ENCODE assay signal across 11 cellular contexts in genomic region chr9:108776920-108777650, GRCh38.
DNase-seq lines count a peak whose midpoint lies in the region; ATAC-seq and TF ChIP-seq lines count a peak whose summit lies in the region.
"Had no signal": no experiment of that assay in that cellular context is flagged by ENCODE, and none has a peak within 500 bp of the region (broad histone marks: within the 10 kb centered on the region; RNA-seq: fewer than 3 reads in every experiment).

No MANE protein-coding gene starts in this region.

- no peaks in the 10 kb centered on the region for H3K36me3 Mint-ChIP-seq in GM23338 (ENCODE audit: low read depth)

- H3K79me2 ChIP-seq in GM23338 (replicated peaks; ENCODE audit: insufficient read depth): no peaks in the 10 kb centered on the region

- no peaks in the 10 kb centered on the region for H4K20me1 ChIP-seq in GM23338 (replicated peaks; ENCODE audit: insufficient read depth)

- H3K27ac ChIP-seq in GM23338 (ENCODE audit: low read depth) (no peak overlapping the region), Panc1 (ENCODE audit: low read length) (no peak overlapping the region)

- DNase-seq in ACHN: peak; percentile 81
- DNase-seq in GM23338 (ENCODE audit: low spot score): peak; percentile 59
- DNase-seq in Panc1 (ENCODE audit: low read depth, low spot score): no peak
- DNase-seq in fibroblast of villous mesenchyme (ENCODE audit: low read depth): peak; percentile 64
- no peak for DNase-seq in NOMO-1 treated with DMSO at 0.1 percent for 48 hours (lab: John Stamatoyannopoulos, UW; ENCODE audit: unreplicated experiment)
- DNase-seq in CD1c-positive myeloid dendritic cell (ENCODE audit: extremely low spot score): no peak
- DNase-seq in AML-193 (lab: John Stamatoyannopoulos, UW): no peak
- DNase-seq: activated CD4-positive, alpha-beta T cell treated with anti-CD3 and anti-CD28 coated beads, Interleukin-2, amount 50 U/mL, for 48 hours; left colon; sigmoid colon had no signal

- H2AFZ ChIP-seq in GM23338: no peak overlapping the region

- CTCF ChIA-PET in Panc1 (lab: Charles Lee): no interaction called here

- no peaks in the 10 kb centered on the region for H3K9me3 ChIP-seq in Panc1 (ENCODE audit: control insufficient read depth, insufficient read depth, low read depth, low read length)
- H3K9me3 ChIP-seq: sigmoid colon had no signal

- no TSS peak for BruUV-seq in Panc1 (replicated peaks; lab: Mats Ljungman, UMichigan)

- POLR2A ChIA-PET in Panc1 (lab: Charles Lee): interaction anchor here (0.6 kb wide), 1 partner anchor 290 kb away, joined by 3 read pairs; no protein-coding TSS in a partner anchor

- TF ChIP-seq CTCF in GM23338 (conservative IDR thresholded peaks at IDR 0.05; ENCODE audit: low read depth in 2 of 2) (peak; percentile 66 to 67), Panc1 (IDR thresholded peaks at IDR 0.05) (0 out of 2 replicates have a peak, but pooled peaks have one; percentile 13), fibroblast of villous mesenchyme (IDR thresholded peaks at IDR 0.05; ENCODE audit: insufficient read depth, low read depth, low read length) (peak; percentile 44)

- peaks cover 22% of the 10 kb centered on the region for H3K4me1 Mint-ChIP-seq in GM23338

- ATAC-seq in GM23338 (peak; percentile 52), Panc1 (no peak), GM21717 (IDR thresholded peaks at IDR 0.05; ENCODE audit: unreplicated experiment) (no peak)
- ATAC-seq: left colon had no signal

- no peak overlapping the region for H3K4me2 ChIP-seq in GM23338

- H3K27me3 Mint-ChIP-seq in GM23338 (ENCODE audit: insufficient read depth, low read depth, poor library complexity): peaks cover 5% of the 10 kb centered on the region

- intact Hi-C loops in Panc1 (cut with micrococcal nuclease; ENCODE audit: unreplicated experiment): no loop called here

- in situ Hi-C loops in ACHN (cut with HindIII; ENCODE audit: low pct_ligation_motif_present, low pct_unique_long_range_greater_than_20kb, low sequenced_read_pairs) (no loop called here), Panc1 (cut with HindIII; ENCODE audit: low pct_unique_long_range_greater_than_20kb, low sequenced_read_pairs) (no loop called here)

- H3K4me3 ChIP-seq in GM23338 (no peak overlapping the region), Panc1 (ENCODE audit: low read depth in 2 of 2, low read length in 2 of 2) (no peak overlapping the region), fibroblast of villous mesenchyme (ENCODE audit: low read depth, low read length) (no peak overlapping the region)
- H3K4me3 ChIP-seq: sigmoid colon had no signal

- H3K27me3 ChIP-seq in GM23338 (ENCODE audit: insufficient read depth) (no peaks in the 10 kb centered on the region; the same call in 1 of the 2 replicates), Panc1 (ENCODE audit: control insufficient read depth, insufficient read depth, low read length) (no peaks in the 10 kb centered on the region; the same call in 1 of the 2 replicates)

- H3K27ac Mint-ChIP-seq in GM23338: no peak overlapping the region

- no peaks in the 10 kb centered on the region; the same call in 2 of the 3 replicates for H3K9me3 Mint-ChIP-seq in GM23338

- H3K36me3 ChIP-seq in GM23338 (ENCODE audit: insufficient read depth) (no peaks in the 10 kb centered on the region), Panc1 (ENCODE audit: control insufficient read depth, insufficient read depth, low read length) (no peaks in the 10 kb centered on the region)
- H3K36me3 ChIP-seq: sigmoid colon had no signal

- no peaks in the 10 kb centered on the region for H3F3A ChIP-seq in GM23338 (replicated peaks; ENCODE audit: low read depth)

- H3K9me2 ChIP-seq in GM23338 (ENCODE audit: insufficient read depth): no peaks in the 10 kb centered on the region

- H3K4me3 Mint-ChIP-seq in GM23338: no peak overlapping the region

- H3K4me1 ChIP-seq in GM23338 (ENCODE audit: insufficient read depth) (peaks cover 19% of the 10 kb centered on the region), Panc1 (ENCODE audit: control insufficient read depth, insufficient read depth, low read length) (no peaks in the 10 kb centered on the region)

TF ChIP-seq in GM23338, 12 proteins besides CTCF, POLR2A, EP300 and RAD21:
- TF ChIP-seq ZNF331 (CRISPR knock-in tag; IDR thresholded peaks at IDR 0.05; ENCODE audit: low read depth) (no peak), CREB1 (CRISPR knock-in tag; IDR thresholded peaks at IDR 0.05; ENCODE audit: low read depth) (no peak)
- TF ChIP-seq, protein P1, sequence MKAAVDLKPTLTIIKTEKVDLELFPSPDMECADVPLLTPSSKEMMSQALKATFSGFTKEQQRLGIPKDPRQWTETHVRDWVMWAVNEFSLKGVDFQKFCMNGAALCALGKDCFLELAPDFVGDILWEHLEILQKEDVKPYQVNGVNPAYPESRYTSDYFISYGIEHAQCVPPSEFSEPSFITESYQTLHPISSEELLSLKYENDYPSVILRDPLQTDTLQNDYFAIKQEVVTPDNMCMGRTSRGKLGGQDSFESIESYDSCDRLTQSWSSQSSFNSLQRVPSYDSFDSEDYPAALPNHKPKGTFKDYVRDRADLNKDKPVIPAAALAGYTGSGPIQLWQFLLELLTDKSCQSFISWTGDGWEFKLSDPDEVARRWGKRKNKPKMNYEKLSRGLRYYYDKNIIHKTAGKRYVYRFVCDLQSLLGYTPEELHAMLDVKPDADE (IDR thresholded peaks at IDR 0.05): no peak

Comparison
In these comparisons a context has a peak if more than half of its experiments do, and no peak if none do; other contexts are left out.
1. DNase-seq: peak in ACHN (single experiment), GM23338 (single experiment) and fibroblast of villous mesenchyme (single experiment); none in Panc1 (single experiment), NOMO-1 treated with DMSO at 0.1 percent for 48 hours (single experiment), CD1c-positive myeloid dendritic cell (single experiment) and AML-193 (0 of 2).
2. CTCF ChIP-seq: peak in every context shown above with its lines; median percentile 66 in GM23338; 44 in fibroblast of villous mesenchyme; 13 in Panc1.